Comparison of ENCODE assay signal across 18 cellular contexts in genomic region chr17:77117415-77117814, GRCh38. TPM values are rescaled to one million over a fixed set of nuclear protein-coding genes. Genes with fewer than 3 reads are reported as not detected.
DNase-seq lines count a peak whose midpoint lies in the region; TF ChIP-seq lines count a peak whose summit lies in the region.
"Had no signal": no experiment of that assay in that cellular context is flagged by ENCODE, and none has a peak within 500 bp of the region (broad histone marks: within the 10 kb centered on the region; RNA-seq: fewer than 3 reads in every experiment).

No MANE protein-coding gene starts in this region.

- peaks cover 44% of the 10 kb centered on the region for H3K4me1 ChIP-seq in adipocyte (ENCODE audit: control insufficient read depth, insufficient read depth, low read length)
- H3K4me1 ChIP-seq in esophagus squamous epithelium, result peaks cover 0 to 68% (median 28%) of the 10 kb centered on the region in 3 donors
- H3K4me1 ChIP-seq in mesenchymal stem cell (ENCODE audit: control insufficient read depth, insufficient read depth, low read depth, low read length), result peaks cover 8% of the 10 kb centered on the region
- peaks cover 0 to 52% (median 30%) of the 10 kb centered on the region in 4 donors for H3K4me1 ChIP-seq in tibial nerve
- peaks cover 9 to 16% of the 10 kb centered on the region in 2 donors for H3K4me1 ChIP-seq in neuronal stem cell (ENCODE audit: control insufficient read depth in 2 of 2, insufficient read depth in 1 of 2, low read depth in 1 of 2, low read length in 2 of 2)
- H3K4me1 ChIP-seq: BE2C had no signal

- TF ChIP-seq EP300 in tibial nerve (IDR thresholded peaks at IDR 0.05), result no peak

- H3K4ac ChIP-seq in mesenchymal stem cell (ENCODE audit: low read depth in 1 of 2, low read length in 2 of 2) (peak overlapping the region; percentile 24 to 54), neuronal stem cell (ENCODE audit: low read length) (no peak overlapping the region)

- TF ChIP-seq POLR2A in esophagus squamous epithelium (IDR thresholded peaks at IDR 0.05) (no peak), tibial nerve (IDR thresholded peaks at IDR 0.05) (no peak)

- H3K27me3 ChIP-seq in adipocyte (replicated peaks; ENCODE audit: control insufficient read depth, insufficient read depth, low read length) (no peaks in the 10 kb centered on the region), esophagus squamous epithelium (no peaks in the 10 kb centered on the region), mesenchymal stem cell (ENCODE audit: control insufficient read depth in 1 of 2, insufficient read depth in 1 of 2, low read length in 2 of 2) (no peaks in the 10 kb centered on the region), tibial nerve (no peaks in the 10 kb centered on the region), neuronal stem cell (ENCODE audit: control insufficient read depth in 3 of 3, insufficient read depth in 3 of 3, low read depth in 1 of 3, low read length in 3 of 3) (no peaks in the 10 kb centered on the region)
- H3K27me3 ChIP-seq: BE2C had no signal

- H2BK120ac ChIP-seq in mesenchymal stem cell (ENCODE audit: low read depth, low read length), result no peak overlapping the region
- no peak overlapping the region for H2BK120ac ChIP-seq in neuronal stem cell (ENCODE audit: low read depth, low read length)

- 87 to 91% methylated on average over 4 of the region's 4 CpGs for WGBS in esophagus squamous epithelium, 2 donors
- WGBS in mesenchymal stem cell, result 88% methylated on average over 2 of the region's 4 CpGs
- 60 to 76% methylated on average over 4 of the region's 4 CpGs for WGBS in tibial nerve, 2 donors
- WGBS in neuronal stem cell (ENCODE audit: extremely low coverage in 2 of 2, insufficient read length in 2 of 2, insufficient replicate concordance in 1 of 2), 2 donors, result no CpG with 5 or more reads among the region's 4 CpGs

- H3K36me3 ChIP-seq in adipocyte (ENCODE audit: control insufficient read depth, insufficient read depth, low read length, severe bottlenecking) (no peaks in the 10 kb centered on the region), esophagus squamous epithelium (no peaks in the 10 kb centered on the region), mesenchymal stem cell (ENCODE audit: control insufficient read depth in 1 of 2, insufficient read depth in 2 of 2, low read depth in 1 of 2, low read length in 2 of 2) (no peaks in the 10 kb centered on the region), tibial nerve (no peaks in the 10 kb centered on the region), neuronal stem cell (replicated peaks in 1 of 2; ENCODE audit: control insufficient read depth in 2 of 2, insufficient read depth in 2 of 2, low read length in 2 of 2) (no peaks in the 10 kb centered on the region)
- H3K36me3 ChIP-seq: BE2C had no signal

- H3K79me1 ChIP-seq in mesenchymal stem cell (replicated peaks; ENCODE audit: low read length, poor library complexity, severe bottlenecking) (no peaks in the 10 kb centered on the region), neuronal stem cell (ENCODE audit: low read depth, low read length) (no peaks in the 10 kb centered on the region)

- no peak overlapping the region for H3K18ac ChIP-seq in mesenchymal stem cell (ENCODE audit: low read depth in 1 of 2, low read length in 2 of 2)
- H3K18ac ChIP-seq in neuronal stem cell (ENCODE audit: low read length), result no peak overlapping the region

- H2AFZ ChIP-seq in mesenchymal stem cell (ENCODE audit: low read depth, low read length) (no peak overlapping the region), neuronal stem cell (ENCODE audit: low read length) (no peak overlapping the region)

- no peak overlapping the region for H4K8ac ChIP-seq in mesenchymal stem cell (ENCODE audit: low read length)
- no peak overlapping the region for H4K8ac ChIP-seq in neuronal stem cell (ENCODE audit: low read depth, low read length)

- H3K27ac ChIP-seq in esophagus squamous epithelium (peak overlapping the region in 3 of 4 donors; percentile 26 to 55 (median 40)), mesenchymal stem cell (ENCODE audit: low read length, poor library complexity, severe bottlenecking) (no peak overlapping the region), tibial nerve (peak overlapping the region in 3 of 4 donors; percentile 2 to 89 (median 73)), neuronal stem cell (replicated peaks; ENCODE audit: low read length) (no peak overlapping the region)
- H3K27ac ChIP-seq: epithelial cell of prostate had no signal

- H4K91ac ChIP-seq in mesenchymal stem cell (ENCODE audit: low read length) (no peak overlapping the region), neuronal stem cell (ENCODE audit: low read depth, low read length, poor library complexity) (no peak overlapping the region)

- H2BK12ac ChIP-seq in mesenchymal stem cell (ENCODE audit: low read length in 2 of 2), result no peak overlapping the region
- no peak overlapping the region for H2BK12ac ChIP-seq in neuronal stem cell (ENCODE audit: low read length)

- DNase-seq in adipocyte (ENCODE audit: low read depth) (peak; percentile 71), esophagus squamous epithelium (lab: John Stamatoyannopoulos, UW) (no peak), mesenchymal stem cell (no peak), tibial nerve (ENCODE audit: low spot score in 2 of 2) (no peak), NCI-H345 treated with DMSO at 0.1 percent for 48 hours (lab: John Stamatoyannopoulos, UW; ENCODE audit: unreplicated experiment) (no peak), neuronal stem cell (ENCODE audit: low spot score) (no peak)
- no peak for DNase-seq in activated T-cell treated with anti-CD3 and anti-CD28 coated beads, Interleukin-2, amount 50 U/mL, for 1 hour
- DNase-seq: activated CD4-positive, alpha-beta T cell treated with anti-CD3 and anti-CD28 coated beads, Interleukin-2, amount 10 ng/mL, durations not matched to agents 7 days and 5 days; activated CD8-positive, alpha-beta memory T cell treated with anti-CD3 and anti-CD28 coated beads, Interleukin-2, amount 50 U/mL, for 48 hours; activated gamma-delta T cell; aorta; BE2C; head of caudate nucleus; KG1; NCI-H2081 treated with DMSO at 0.1 percent for 48 hours; NCI-H524; stimulated activated naive CD4-positive, alpha-beta T cell treated with Interleukin-2 at 50 U/mL for 16 hours had no signal

- H3K9me3 ChIP-seq in adipocyte (ENCODE audit: control insufficient read depth, low read length), result no peaks in the 10 kb centered on the region
- H3K9me3 ChIP-seq in esophagus squamous epithelium, result no peaks in the 10 kb centered on the region
- no peaks in the 10 kb centered on the region for H3K9me3 ChIP-seq in mesenchymal stem cell (ENCODE audit: control insufficient read depth, low read length)
- H3K9me3 ChIP-seq in tibial nerve, result no peaks in the 10 kb centered on the region
- no peaks in the 10 kb centered on the region for H3K9me3 ChIP-seq in neuronal stem cell (replicated peaks in 1 of 2; ENCODE audit: control insufficient read depth in 2 of 2, insufficient read depth in 1 of 2, low read depth in 1 of 2, low read length in 2 of 2)
- H3K9me3 ChIP-seq: BE2C had no signal

- no peak overlapping the region for H3K4me2 ChIP-seq in mesenchymal stem cell (ENCODE audit: low read length, poor library complexity, severe bottlenecking)
- H3K4me2 ChIP-seq in neuronal stem cell (ENCODE audit: insufficient read depth, low read length, poor library complexity, severe bottlenecking), result no peak overlapping the region

- H2BK5ac ChIP-seq in mesenchymal stem cell (ENCODE audit: low read depth, low read length, poor library complexity, severe bottlenecking), result no peak overlapping the region
- H2BK5ac ChIP-seq in neuronal stem cell (ENCODE audit: low read length), result no peak overlapping the region

- H2BK15ac ChIP-seq in mesenchymal stem cell (ENCODE audit: low read depth, poor library complexity, severe bottlenecking), result no peak overlapping the region
- H2BK15ac ChIP-seq in neuronal stem cell (ENCODE audit: low read length), result no peak overlapping the region

- TF ChIP-seq CTCF in esophagus squamous epithelium (IDR thresholded peaks at IDR 0.05), result no peak
- no peak for TF ChIP-seq CTCF in tibial nerve (IDR thresholded peaks at IDR 0.05)

- H3K4me3 ChIP-seq in adipocyte (ENCODE audit: low read length) (no peak overlapping the region), esophagus squamous epithelium (no peak overlapping the region), mesenchymal stem cell (ENCODE audit: insufficient read depth in 1 of 2, low read depth in 1 of 2, low read length in 2 of 2) (no peak overlapping the region), tibial nerve (no peak overlapping the region), neuronal stem cell (ENCODE audit: low read length in 2 of 2) (no peak overlapping the region)

- H3K9ac ChIP-seq in adipocyte (ENCODE audit: low read length) (no peak overlapping the region), mesenchymal stem cell (ENCODE audit: low read length) (no peak overlapping the region), neuronal stem cell (ENCODE audit: low read depth, low read length, poor library complexity) (no peak overlapping the region)

- no peak overlapping the region for H3K14ac ChIP-seq in mesenchymal stem cell (ENCODE audit: low read length in 2 of 2)
- H3K14ac ChIP-seq in neuronal stem cell (ENCODE audit: low read length), result no peak overlapping the region

- no peak overlapping the region for H3K23ac ChIP-seq in mesenchymal stem cell (ENCODE audit: low read length in 2 of 2)
- H3K23ac ChIP-seq in neuronal stem cell (ENCODE audit: low read depth, low read length, poor library complexity), result no peak overlapping the region

- intact Hi-C loops in esophagus squamous epithelium (cut with DNase I), result no loop called here

- H2AK5ac ChIP-seq in mesenchymal stem cell (ENCODE audit: low read length, severe bottlenecking) (no peak overlapping the region), neuronal stem cell (ENCODE audit: low read depth, low read length) (no peak overlapping the region)

RNA-seq across cellular contexts. Expression of gene SEC14L1, which starts 23.4 kb away (rescaled TPM):
- 10 to 100 TPM; 27.3 to 39.2 (median 32.8) TPM for total RNA-seq in esophagus squamous epithelium
- 101 TPM for polyA plus RNA-seq in mesenchymal stem cell (2013, experiment 1 of 2)
- polyA plus RNA-seq in mesenchymal stem cell (2013, experiment 2 of 2), result 107 TPM
- total RNA-seq in tibial nerve, result 100 to 1,000 TPM in 2 of 4 donors, 10 to 100 TPM in 2; 51.1 to 113 (median 81.7) TPM
- polyA plus RNA-seq in neuronal stem cell (2013, experiment 1 of 2), result 103 TPM
- 106 TPM for polyA plus RNA-seq in neuronal stem cell (2013, experiment 2 of 2)

Comparison
In these comparisons a context has a peak if more than half of its experiments do, and no peak if none do; other contexts are left out.
1. H3K27ac ChIP-seq: peak in esophagus squamous epithelium (3 of 4) and tibial nerve (3 of 4); none in mesenchymal stem cell (single experiment) and neuronal stem cell (single experiment).